8 cellular contexts compared by ENCODE assay signal in genomic region chr17:42675984-42676423, GRCh38. TPM values are rescaled to one million over a fixed set of nuclear protein-coding genes. Genes with fewer than 3 reads are reported as not detected.
DNase-seq lines count a peak whose midpoint lies in the region; ATAC-seq, FAIRE-seq and TF ChIP-seq lines count a peak whose summit lies in the region.

No MANE protein-coding gene starts in this region.

- FAIRE-seq in pancreas (lab: Jason Lieb, UNC) = no peak

- H3K4me1 Mint-ChIP-seq in CD14-positive monocyte = peaks cover 59% of the 10 kb centered on the region
- peaks cover 53% of the 10 kb centered on the region for H3K4me1 Mint-ChIP-seq in activated CD8-positive, alpha-beta T cell treated with anti-CD3 and anti-CD28 coated beads, Interleukin-2, amount 10 ng/mL, durations not matched to agents 7 days and 5 days (ENCODE audit: low read depth)

- CTCF ChIA-PET in activated CD8-positive, alpha-beta T cell treated with anti-CD3 and anti-CD28 coated beads, Interleukin-2, amount 10 ng/mL, durations not matched to agents 7 days and 5 days (lab: Charles Lee) = interaction anchor here (1.2 to 5.9 kb wide), 3 partner anchors 9 to 97 kb away, joined by 3 to 83 read pairs (median 4); partner anchors contain the start of genes PSMC3IP and TUBG1

- peaks cover 45% of the 10 kb centered on the region for H3K27me3 ChIP-seq in HL-60 (ENCODE audit: insufficient read depth, poor library complexity, severe bottlenecking)
- H3K27me3 ChIP-seq in pancreas = no peaks in the 10 kb centered on the region

- H3K4me3 ChIP-seq in HL-60 (replicated peaks; ENCODE audit: insufficient read depth, low read length) = peak overlapping the region; percentile 67
- H3K4me3 ChIP-seq in pancreas = peak overlapping the region; percentile 79 to 92 (median 85)

- H3K4me3 Mint-ChIP-seq in CD14-positive monocyte = peak overlapping the region; percentile 83 to 92
- H3K4me3 Mint-ChIP-seq in activated CD8-positive, alpha-beta T cell treated with anti-CD3 and anti-CD28 coated beads, Interleukin-2, amount 10 ng/mL, durations not matched to agents 7 days and 5 days = peak overlapping the region; percentile 69

- DNase-seq in CD14-positive monocyte (ENCODE audit: low spot score) (no peak), HL-60 (ENCODE audit: low read depth in 1 of 2, low spot score in 1 of 2) (no peak), Right ventricle myocardium superior (peak; percentile 72), pancreas (peak in 5 of 6 donors; percentile 70 to 90 (median 82))
- no peak for DNase-seq in activated CD8-positive, alpha-beta T cell treated with anti-CD3 and anti-CD28 coated beads, Interleukin-2, amount 10 ng/mL, durations not matched to agents 7 days and 5 days
- no peak for DNase-seq in central memory CD4-positive, alpha-beta T cell

- H3K27ac ChIP-seq in HL-60 (replicated peaks) (no peak overlapping the region), pancreas (peak overlapping the region; percentile 73 to 93 (median 90))

- peak overlapping the region in 4 of 7 donors; percentile 53 to 91 (median 80) for H3K27ac Mint-ChIP-seq in CD14-positive monocyte
- H3K27ac Mint-ChIP-seq in activated CD8-positive, alpha-beta T cell treated with anti-CD3 and anti-CD28 coated beads, Interleukin-2, amount 10 ng/mL, durations not matched to agents 7 days and 5 days = peak overlapping the region; percentile 39

- WGBS in pancreas, 2 donors = 0% methylated on average over 30 to 41 of the region's 41 CpGs

- H3K9me3 Mint-ChIP-seq in CD14-positive monocyte = peaks cover 6 to 27% (median 12%) of the 10 kb centered on the region in 7 donors
- H3K9me3 Mint-ChIP-seq in activated CD8-positive, alpha-beta T cell treated with anti-CD3 and anti-CD28 coated beads, Interleukin-2, amount 10 ng/mL, durations not matched to agents 7 days and 5 days (ENCODE audit: insufficient read depth) = no peaks in the 10 kb centered on the region

- peaks cover 6 to 38% (median 16%) of the 10 kb centered on the region in 3 donors for H3K4me1 ChIP-seq in pancreas

- POLR2A ChIA-PET in activated CD8-positive, alpha-beta T cell treated with anti-CD3 and anti-CD28 coated beads, Interleukin-2, amount 10 ng/mL, durations not matched to agents 7 days and 5 days (lab: Charles Lee) = no interaction called here

- peaks cover 44 to 68% (median 62%) of the 10 kb centered on the region in 3 donors for H3K27me3 Mint-ChIP-seq in CD14-positive monocyte (ENCODE audit: low read depth in 3 of 3)
- H3K27me3 Mint-ChIP-seq in activated CD8-positive, alpha-beta T cell treated with anti-CD3 and anti-CD28 coated beads, Interleukin-2, amount 10 ng/mL, durations not matched to agents 7 days and 5 days (ENCODE audit: low read depth) = peaks cover 43% of the 10 kb centered on the region

- H3K36me3 ChIP-seq in pancreas = peaks cover 4 to 27% (median 13%) of the 10 kb centered on the region in 3 donors

- TF ChIP-seq CTCF in CD14-positive monocyte (IDR thresholded peaks at IDR 0.05) (no peak), HL-60 (IDR thresholded peaks at IDR 0.05; ENCODE audit: insufficient read depth, low read length) (no peak), pancreas (IDR thresholded peaks at IDR 0.05) (no peak)

- intact Hi-C loops in CD14-positive monocyte (cut with micrococcal nuclease) = loop anchor here in 1 of 2 donors (2.0 to 5.0 kb wide), 2 partner anchors 67 to 99 kb away; partner anchors contain the start of genes PSMC3IP, RETREG3 and TUBG1
- intact Hi-C loops in Right ventricle myocardium superior (cut with DNase I) = loop anchor here (5.0 kb wide), 1 partner anchor 69 kb away; the partner anchor contains the start of genes RETREG3 and TUBG1
- intact Hi-C loops in pancreas (cut with DNase I) = loop anchor here in 1 of 3 donors (10.0 kb wide), 1 partner anchor 51 kb away; no protein-coding TSS in a partner anchor

- H3K36me3 Mint-ChIP-seq in CD14-positive monocyte = peaks cover 9 to 10% of the 10 kb centered on the region in 2 donors
- no peaks in the 10 kb centered on the region for H3K36me3 Mint-ChIP-seq in activated CD8-positive, alpha-beta T cell treated with anti-CD3 and anti-CD28 coated beads, Interleukin-2, amount 10 ng/mL, durations not matched to agents 7 days and 5 days (ENCODE audit: low read depth)

- no peak for ATAC-seq in activated CD8-positive, alpha-beta T cell treated with anti-CD3 and anti-CD28 coated beads, Interleukin-2, amount 10 ng/mL, durations not matched to agents 7 days and 5 days
- peak; percentile 19 for ATAC-seq in Right ventricle myocardium superior (ENCODE audit: poor library complexity)
- ATAC-seq in pancreas = peak; percentile 4 to 21 (median 13)
- no peak for ATAC-seq in HG03442 (IDR thresholded peaks at IDR 0.05; ENCODE audit: unreplicated experiment)
- ATAC-seq in GM19328 (IDR thresholded peaks at IDR 0.05; ENCODE audit: unreplicated experiment) = no peak

- no peaks in the 10 kb centered on the region for H3K9me3 ChIP-seq in pancreas

RNA-seq across cellular contexts. Expression of gene PLEKHH3, which starts 0.8 kb away (rescaled TPM):
- polyA plus RNA-seq in CD14-positive monocyte (under 1 TPM; 0.38 to 0.41 TPM), pancreas (100 to 1,000 TPM; 148 to 215 TPM)
- total RNA-seq in activated CD8-positive, alpha-beta T cell treated with anti-CD3 and anti-CD28 coated beads, Interleukin-2, amount 10 ng/mL, durations not matched to agents 7 days and 5 days = 1 to 10 TPM in 1 of 2 experiments, under 1 TPM in 1; 0.79 to 1.2 TPM
- total RNA-seq in Right ventricle myocardium superior (27.5 TPM), pancreas (10 to 100 TPM; 24.7 to 90.6 (median 33.3) TPM)

RNA-seq across cellular contexts. Expression of gene CCR10, which starts 5.6 kb away (rescaled TPM):
- polyA plus RNA-seq in CD14-positive monocyte (under 1 TPM in 1 of 2 donors, not detected in 1; 0.13 TPM), pancreas (1 to 10 TPM in 1 of 2 donors, under 1 TPM in 1; 0.91 to 1.1 TPM)
- under 1 TPM; 0.13 to 0.29 TPM for total RNA-seq in activated CD8-positive, alpha-beta T cell treated with anti-CD3 and anti-CD28 coated beads, Interleukin-2, amount 10 ng/mL, durations not matched to agents 7 days and 5 days
- total RNA-seq in Right ventricle myocardium superior (1.0 TPM), pancreas (1 to 10 TPM in 1 of 6 donors, under 1 TPM in 5; 0.09 to 1.0 (median 0.49) TPM)

RNA-seq across cellular contexts. Expression of gene CNTNAP1, which starts 6.3 kb away (rescaled TPM):
- polyA plus RNA-seq in CD14-positive monocyte (under 1 TPM in 1 of 2 donors, not detected in 1; 0.24 TPM), pancreas (10 to 100 TPM in 1 of 2 donors, 1 to 10 TPM in 1; 8.1 to 20.0 TPM)
- under 1 TPM; 0.71 to 0.78 TPM for total RNA-seq in activated CD8-positive, alpha-beta T cell treated with anti-CD3 and anti-CD28 coated beads, Interleukin-2, amount 10 ng/mL, durations not matched to agents 7 days and 5 days
- total RNA-seq in Right ventricle myocardium superior (4.2 TPM), pancreas (10 to 100 TPM in 1 of 6 donors, 1 to 10 TPM in 5; 3.1 to 10.4 (median 5.4) TPM)

RNA-seq across cellular contexts. Expression of gene TUBG2, which starts 16.9 kb away (rescaled TPM):
- polyA plus RNA-seq in CD14-positive monocyte (under 1 TPM; 0.31 to 0.47 TPM), pancreas (10 to 100 TPM; 48.2 to 90.5 TPM)
- total RNA-seq in activated CD8-positive, alpha-beta T cell treated with anti-CD3 and anti-CD28 coated beads, Interleukin-2, amount 10 ng/mL, durations not matched to agents 7 days and 5 days = 1 to 10 TPM; 8.0 to 8.1 TPM
- total RNA-seq in Right ventricle myocardium superior (12.4 TPM), pancreas (10 to 100 TPM; 10.9 to 43.4 (median 19.8) TPM)

Comparison
In these comparisons a context has a peak if more than half of its experiments do, and no peak if none do; other contexts are left out.
1. DNase-seq: peak in Right ventricle myocardium superior (single experiment) and pancreas (5 of 6); none in CD14-positive monocyte (single experiment), HL-60 (0 of 2), activated CD8-positive, alpha-beta T cell treated with anti-CD3 and anti-CD28 coated beads, Interleukin-2, amount 10 ng/mL, durations not matched to agents 7 days and 5 days (single experiment) and central memory CD4-positive, alpha-beta T cell (single experiment).
2. ATAC-seq: peak in Right ventricle myocardium superior (single experiment) and pancreas (4 of 4); none in activated CD8-positive, alpha-beta T cell treated with anti-CD3 and anti-CD28 coated beads, Interleukin-2, amount 10 ng/mL, durations not matched to agents 7 days and 5 days (single experiment), HG03442 (single experiment) and GM19328 (single experiment).
3. RNA of gene PLEKHH3, which starts 0.8 kb away (total RNA-seq): 24.7 to 90.6 TPM in pancreas and 27.5 TPM in Right ventricle myocardium superior (single experiment); 0.79 to 1.2 TPM in activated CD8-positive, alpha-beta T cell treated with anti-CD3 and anti-CD28 coated beads, Interleukin-2, amount 10 ng/mL, durations not matched to agents 7 days and 5 days; every median in the first group is over 10 times any median in the second.